ENCODE assay signal across 10 cellular contexts in the genomic region with DNA sequence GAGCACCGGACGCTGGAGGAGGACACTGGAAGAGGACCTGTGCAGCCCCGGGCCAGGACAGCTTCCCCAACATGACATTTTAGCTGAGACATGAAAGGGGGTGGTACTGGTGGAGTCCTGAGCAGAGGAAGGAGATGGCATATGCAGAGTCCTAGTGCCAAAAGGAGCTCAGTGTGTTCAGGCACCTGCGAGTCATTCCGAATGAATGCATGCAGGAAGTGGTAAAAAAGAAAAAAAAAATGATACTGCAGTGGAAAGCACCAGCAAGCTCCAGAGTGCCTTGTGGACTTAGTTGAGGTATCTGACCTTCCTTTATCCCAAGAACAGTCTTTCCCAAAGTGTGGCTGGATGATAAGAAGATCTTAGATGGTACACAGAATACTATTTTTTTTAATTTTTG. TPM values are rescaled to one million over a fixed set of nuclear protein-coding genes. Genes with fewer than 3 reads are reported as not detected.
DNase-seq lines count a peak whose midpoint lies in the region; ATAC-seq and TF ChIP-seq lines count a peak whose summit lies in the region.
"Had no signal": no experiment of that assay in that cellular context is flagged by ENCODE, and none has a peak within 500 bp of the region (broad histone marks: within the 10 kb centered on the region; RNA-seq: fewer than 3 reads in every experiment).

No MANE protein-coding gene starts in this region.

- CTCF ChIA-PET in activated CD8-positive, alpha-beta memory T cell treated with anti-CD3 and anti-CD28 coated beads, Interleukin-2, amount 10 ng/mL, durations not matched to agents 7 days and 5 days (lab: Charles Lee) = interaction anchor here (0.9 to 1.4 kb wide), 4 partner anchors 10 to 71 kb away, joined by 3 read pairs; no protein-coding TSS in a partner anchor

- TF ChIP-seq CTCF in body of pancreas (IDR thresholded peaks at IDR 0.05) = no peak

- WGBS in body of pancreas, 2 donors = 64 to 74% methylated on average over 5 of the region's 5 CpGs

- H3K27me3 ChIP-seq in body of pancreas = no peaks in the 10 kb centered on the region

- H3K4me3 Mint-ChIP-seq in activated CD8-positive, alpha-beta memory T cell treated with anti-CD3 and anti-CD28 coated beads, Interleukin-2, amount 10 ng/mL, durations not matched to agents 7 days and 5 days = no peak overlapping the region
- no peak overlapping the region for H3K4me3 Mint-ChIP-seq in activated naive CD8-positive, alpha-beta T cell treated with anti-CD3 and anti-CD28 coated beads, Interleukin-2, amount 50 U/mL, for 24 hours
- H3K4me3 Mint-ChIP-seq: WTC11 had no signal

- H3K36me3 Mint-ChIP-seq in activated CD8-positive, alpha-beta memory T cell treated with anti-CD3 and anti-CD28 coated beads, Interleukin-2, amount 10 ng/mL, durations not matched to agents 7 days and 5 days = no peaks in the 10 kb centered on the region
- no peaks in the 10 kb centered on the region for H3K36me3 Mint-ChIP-seq in activated naive CD8-positive, alpha-beta T cell treated with anti-CD3 and anti-CD28 coated beads, Interleukin-2, amount 50 U/mL, for 24 hours (ENCODE audit: low read depth)
- H3K36me3 Mint-ChIP-seq: WTC11 had no signal

- H3K4me3 ChIP-seq in body of pancreas = no peak overlapping the region

- peaks cover 12% of the 10 kb centered on the region for H3K4me1 Mint-ChIP-seq in activated CD8-positive, alpha-beta memory T cell treated with anti-CD3 and anti-CD28 coated beads, Interleukin-2, amount 10 ng/mL, durations not matched to agents 7 days and 5 days
- peaks cover 15% of the 10 kb centered on the region for H3K4me1 Mint-ChIP-seq in activated naive CD8-positive, alpha-beta T cell treated with anti-CD3 and anti-CD28 coated beads, Interleukin-2, amount 50 U/mL, for 24 hours
- H3K4me1 Mint-ChIP-seq: WTC11 had no signal

- H3K4me1 ChIP-seq in body of pancreas = no peaks in the 10 kb centered on the region

- TF ChIP-seq POLR2A in body of pancreas (IDR thresholded peaks at IDR 0.05) = no peak

- peak; percentile 50 for DNase-seq in activated CD8-positive, alpha-beta memory T cell treated with anti-CD3 and anti-CD28 coated beads, Interleukin-2, amount 10 ng/mL, durations not matched to agents 7 days and 5 days
- no peak for DNase-seq in activated CD8-positive, alpha-beta memory T cell treated with anti-CD3 and anti-CD28 coated beads, Interleukin-2, amount 50 U/mL, for 4 hours
- DNase-seq in LHCN-M2 (ENCODE audit: low read depth) (peak; percentile 28), renal cortical epithelial cell (ENCODE audit: low read depth) (peak; percentile 80), NCI-H345 treated with DMSO at 0.1 percent for 48 hours (lab: John Stamatoyannopoulos, UW; ENCODE audit: unreplicated experiment) (no peak), body of pancreas (no peak)
- DNase-seq in activated naive CD8-positive, alpha-beta T cell treated with anti-CD3 and anti-CD28 coated beads, Interleukin-2, amount 50 U/mL, for 24 hours = no peak
- DNase-seq: NCI-H446 treated with DMSO at 0.1 percent for 48 hours had no signal

- intact Hi-C loops in body of pancreas (cut with DNase I) = no loop called here

- H3K27ac ChIP-seq in body of pancreas = no peak overlapping the region

- no peaks in the 10 kb centered on the region for H3K9me3 Mint-ChIP-seq in activated CD8-positive, alpha-beta memory T cell treated with anti-CD3 and anti-CD28 coated beads, Interleukin-2, amount 10 ng/mL, durations not matched to agents 7 days and 5 days (ENCODE audit: low read depth)
- no peaks in the 10 kb centered on the region for H3K9me3 Mint-ChIP-seq in activated naive CD8-positive, alpha-beta T cell treated with anti-CD3 and anti-CD28 coated beads, Interleukin-2, amount 50 U/mL, for 24 hours
- H3K9me3 Mint-ChIP-seq: WTC11 had no signal

- no peak overlapping the region for H3K27ac Mint-ChIP-seq in activated CD8-positive, alpha-beta memory T cell treated with anti-CD3 and anti-CD28 coated beads, Interleukin-2, amount 10 ng/mL, durations not matched to agents 7 days and 5 days
- no peak overlapping the region for H3K27ac Mint-ChIP-seq in activated naive CD8-positive, alpha-beta T cell treated with anti-CD3 and anti-CD28 coated beads, Interleukin-2, amount 50 U/mL, for 24 hours
- H3K27ac Mint-ChIP-seq: WTC11 had no signal

- peak; percentile 81 for ATAC-seq in activated CD8-positive, alpha-beta memory T cell treated with anti-CD3 and anti-CD28 coated beads, Interleukin-2, amount 10 ng/mL, durations not matched to agents 7 days and 5 days
- peak; percentile 76 for ATAC-seq in activated naive CD8-positive, alpha-beta T cell treated with anti-CD3 and anti-CD28 coated beads, Interleukin-2, amount 50 U/mL, for 24 hours
- ATAC-seq in GM21723 (IDR thresholded peaks at IDR 0.05; ENCODE audit: unreplicated experiment) (no peak), body of pancreas (no peak)
- ATAC-seq: WTC11 had no signal

- H3K9me3 ChIP-seq in body of pancreas = no peaks in the 10 kb centered on the region

- no peaks in the 10 kb centered on the region for H3K36me3 ChIP-seq in body of pancreas (replicated peaks in 1 of 2; ENCODE audit: insufficient read depth in 1 of 2, low read depth in 2 of 2)

- peaks cover 17% of the 10 kb centered on the region for H3K27me3 Mint-ChIP-seq in activated CD8-positive, alpha-beta memory T cell treated with anti-CD3 and anti-CD28 coated beads, Interleukin-2, amount 10 ng/mL, durations not matched to agents 7 days and 5 days
- H3K27me3 Mint-ChIP-seq in activated naive CD8-positive, alpha-beta T cell treated with anti-CD3 and anti-CD28 coated beads, Interleukin-2, amount 50 U/mL, for 24 hours = no peaks in the 10 kb centered on the region

RNA-seq across cellular contexts. Expression of a gene that starts 6.6 kb away (rescaled TPM):
- total RNA-seq in activated CD8-positive, alpha-beta memory T cell treated with anti-CD3 and anti-CD28 coated beads, Interleukin-2, amount 10 ng/mL, durations not matched to agents 7 days and 5 days = 10 to 100 TPM; 29.6 to 39.0 TPM
- 19.7 and 22.9 TPM in 2 replicates for total RNA-seq in LHCN-M2 (2014; rRNA removed)
- polyA plus RNA-seq in LHCN-M2 (2012) = 7.0 TPM
- 28.3 and 51.8 TPM in 2 replicates for total RNA-seq in renal cortical epithelial cell
- total RNA-seq in body of pancreas = 10 to 100 TPM; 12.5 to 15.0 TPM

Comparison
In these comparisons a context has a peak if more than half of its experiments do, and no peak if none do; other contexts are left out.
1. DNase-seq: peak in activated CD8-positive, alpha-beta memory T cell treated with anti-CD3 and anti-CD28 coated beads, Interleukin-2, amount 10 ng/mL, durations not matched to agents 7 days and 5 days (single experiment), LHCN-M2 (single experiment) and renal cortical epithelial cell (single experiment); none in activated CD8-positive, alpha-beta memory T cell treated with anti-CD3 and anti-CD28 coated beads, Interleukin-2, amount 50 U/mL, for 4 hours (single experiment), activated naive CD8-positive, alpha-beta T cell treated with anti-CD3 and anti-CD28 coated beads, Interleukin-2, amount 50 U/mL, for 24 hours (single experiment), NCI-H345 treated with DMSO at 0.1 percent for 48 hours (single experiment) and body of pancreas (0 of 4).
2. ATAC-seq: peak in activated CD8-positive, alpha-beta memory T cell treated with anti-CD3 and anti-CD28 coated beads, Interleukin-2, amount 10 ng/mL, durations not matched to agents 7 days and 5 days (single experiment) and activated naive CD8-positive, alpha-beta T cell treated with anti-CD3 and anti-CD28 coated beads, Interleukin-2, amount 50 U/mL, for 24 hours (single experiment); none in GM21723 (single experiment) and body of pancreas (single experiment).